In genomic region chr12:122526683-122527477, GRCh38 we compare ENCODE assay signal across 1 cellular context.
TF ChIP-seq lines count a peak whose summit lies in the region.

Gene KNTC1 (plus strand): TSS chr12:122527249. CDS start chr12:122530064, 2,815 bp downstream.
Gene RSRC2 (minus strand): TSS chr12:122526936. CDS start chr12:122526853, 83 bp downstream.

TF ChIP-seq in HepG2, 621 proteins besides CTCF, POLR2A, EP300 and RAD21 (continued from another document and continues in another):
- no peak; the same call in 1 of the 2 replicates for TF ChIP-seq MTERF4 (CRISPR knock-in tag; IDR thresholded peaks at IDR 0.05)
- peak in 1 of 2 experiments; percentile 64; a peak in 1 of 4 replicates for TF ChIP-seq HMGXB4 (CRISPR knock-in tag; IDR thresholded peaks at IDR 0.05; ENCODE audit: borderline replicate concordance in 1 of 2, low read depth in 1 of 2)
- no peak for TF ChIP-seq FOSL1 (CRISPR knock-in tag; IDR thresholded peaks at IDR 0.05; ENCODE audit: borderline replicate concordance)
- peak; percentile 34; the same call in 1 of the 2 replicates for TF ChIP-seq CEBPB (IDR thresholded peaks at IDR 0.05; ENCODE audit: borderline replicate concordance, low read depth, low read length)
- peak; percentile 75; the same call in 1 of the 2 replicates for TF ChIP-seq ZNF788 (CRISPR knock-in tag; IDR thresholded peaks at IDR 0.05; ENCODE audit: borderline replicate concordance)
- no peak for TF ChIP-seq MLLT10 (CRISPR knock-in tag; IDR thresholded peaks at IDR 0.05)
- peak; percentile 49; the same call in 1 of the 2 replicates for TF ChIP-seq ZBTB43 (CRISPR knock-in tag; conservative IDR thresholded peaks at IDR 0.05)
- TF ChIP-seq ZNF225 (CRISPR knock-in tag; IDR thresholded peaks at IDR 0.05) = no peak; the same call in 1 of the 2 replicates
- TF ChIP-seq RFXAP (CRISPR knock-in tag; IDR thresholded peaks at IDR 0.05; ENCODE audit: borderline replicate concordance) = peak; percentile 89
- TF ChIP-seq KLF12 (CRISPR knock-in tag; IDR thresholded peaks at IDR 0.05; ENCODE audit: borderline replicate concordance) = peak; percentile 99
- TF ChIP-seq SNAI1 (CRISPR knock-in tag; IDR thresholded peaks at IDR 0.05; ENCODE audit: borderline replicate concordance) = no peak; the same call in 1 of the 2 replicates
- TF ChIP-seq MAFG (CRISPR knock-in tag; IDR thresholded peaks at IDR 0.05) = no peak
- TF ChIP-seq ZNF800 (CRISPR knock-in tag; IDR thresholded peaks at IDR 0.05) = no peak; the same call in 1 of the 2 replicates
- TF ChIP-seq NONO (IDR thresholded peaks at IDR 0.05) = no peak
- TF ChIP-seq NONO (CRISPR knock-in tag; conservative IDR thresholded peaks at IDR 0.05) = peak; percentile 73; the same call in 1 of the 2 replicates
- no peak for TF ChIP-seq ZBTB33 (CRISPR knock-in tag; IDR thresholded peaks at IDR 0.05)
- TF ChIP-seq REPIN1 (CRISPR knock-in tag; IDR thresholded peaks at IDR 0.05; ENCODE audit: borderline replicate concordance, low read depth) = no peak; the same call in 1 of the 2 replicates
- no peak for TF ChIP-seq SNAPC5 (CRISPR knock-in tag; IDR thresholded peaks at IDR 0.05; ENCODE audit: borderline replicate concordance)
- no peak for TF ChIP-seq SP1 (IDR thresholded peaks at IDR 0.05)
- TF ChIP-seq SP1 (CRISPR knock-in tag; IDR thresholded peaks at IDR 0.05) = peak; percentile 89
- TF ChIP-seq PRDM10 (CRISPR knock-in tag; IDR thresholded peaks at IDR 0.05; ENCODE audit: low read depth) = 0 out of 2 replicates have a peak, but pooled peaks have one; percentile 63
- TF ChIP-seq ZNF782 (CRISPR knock-in tag; IDR thresholded peaks at IDR 0.05; ENCODE audit: borderline replicate concordance) = no peak
- TF ChIP-seq ZFP90 (CRISPR knock-in tag; IDR thresholded peaks at IDR 0.05; ENCODE audit: borderline replicate concordance) = peak; percentile 45
- peak; percentile 66; the same call in 1 of the 2 replicates for TF ChIP-seq ZSCAN31 (CRISPR knock-in tag; IDR thresholded peaks at IDR 0.05; ENCODE audit: low read depth)
- peak; percentile 27; the same call in 1 of the 2 replicates for TF ChIP-seq HNF4A (CRISPR knock-in tag; IDR thresholded peaks at IDR 0.05)
- TF ChIP-seq ZNF703 (CRISPR knock-in tag; IDR thresholded peaks at IDR 0.05; ENCODE audit: borderline replicate concordance) = no peak
- peak; percentile 37; the same call in 1 of the 2 replicates for TF ChIP-seq JUNB (CRISPR knock-in tag; IDR thresholded peaks at IDR 0.05; ENCODE audit: borderline replicate concordance)
- no peak for TF ChIP-seq KLF13 (CRISPR knock-in tag; IDR thresholded peaks at IDR 0.05)
- peak; percentile 20; the same call in 1 of the 2 replicates for TF ChIP-seq SMYD3 (CRISPR knock-in tag; IDR thresholded peaks at IDR 0.05)
- TF ChIP-seq POLR2AphosphoS2 (IDR thresholded peaks at IDR 0.05; ENCODE audit: low read depth, low read length) = peak; percentile 90; the same call in 1 of the 2 replicates
- peak; percentile 45; the same call in 1 of the 2 replicates for TF ChIP-seq ZNF704 (CRISPR knock-in tag; IDR thresholded peaks at IDR 0.05; ENCODE audit: borderline replicate concordance)
- no peak for TF ChIP-seq ZNF572 (CRISPR knock-in tag; IDR thresholded peaks at IDR 0.05)
- TF ChIP-seq YEATS4 (CRISPR knock-in tag; IDR thresholded peaks at IDR 0.05; ENCODE audit: borderline replicate concordance) = peak; percentile 96
- no peak for TF ChIP-seq AHR (CRISPR knock-in tag; IDR thresholded peaks at IDR 0.05)
- TF ChIP-seq ZNF276 (CRISPR knock-in tag; IDR thresholded peaks at IDR 0.05; ENCODE audit: low read depth) = no peak
- TF ChIP-seq HOXA9 (CRISPR knock-in tag; IDR thresholded peaks at IDR 0.05; ENCODE audit: borderline replicate concordance) = peak; percentile 73; the same call in 1 of the 2 replicates
- TF ChIP-seq NFE2L1 (CRISPR knock-in tag; IDR thresholded peaks at IDR 0.05; ENCODE audit: borderline replicate concordance) = no peak
- no peak for TF ChIP-seq ZNF263 (CRISPR knock-in tag; IDR thresholded peaks at IDR 0.05)
- no peak for TF ChIP-seq CENPX (CRISPR knock-in tag; IDR thresholded peaks at IDR 0.05)
- peak; percentile 84 for TF ChIP-seq MEF2D (CRISPR knock-in tag; IDR thresholded peaks at IDR 0.05)
- no peak for TF ChIP-seq SMAD9 (CRISPR knock-in tag; IDR thresholded peaks at IDR 0.05)
- TF ChIP-seq FOSL2 (CRISPR knock-in tag; IDR thresholded peaks at IDR 0.05) = peak; percentile 45
- peak; percentile 99 for TF ChIP-seq E2F1 (CRISPR knock-in tag; IDR thresholded peaks at IDR 0.05)
- peak; percentile 86 for TF ChIP-seq SP5 (CRISPR knock-in tag; IDR thresholded peaks at IDR 0.05; ENCODE audit: borderline replicate concordance, low read depth)
- TF ChIP-seq ZNF3 (CRISPR knock-in tag; IDR thresholded peaks at IDR 0.05) = no peak
- peak; percentile 91 for TF ChIP-seq RBM22 (optimal IDR thresholded peaks at IDR 0.05; ENCODE audit: low read length)
- TF ChIP-seq PLSCR1 (CRISPR knock-in tag; IDR thresholded peaks at IDR 0.05; ENCODE audit: borderline replicate concordance) = no peak
- 0 out of 2 replicates have a peak, but pooled peaks have one; percentile 16 for TF ChIP-seq HMG20B (CRISPR knock-in tag; conservative IDR thresholded peaks at IDR 0.05)
- peak; percentile 95 for TF ChIP-seq CCDC6 (CRISPR knock-in tag; IDR thresholded peaks at IDR 0.05)
